19 cellular contexts compared by ENCODE assay signal in the genomic region with DNA sequence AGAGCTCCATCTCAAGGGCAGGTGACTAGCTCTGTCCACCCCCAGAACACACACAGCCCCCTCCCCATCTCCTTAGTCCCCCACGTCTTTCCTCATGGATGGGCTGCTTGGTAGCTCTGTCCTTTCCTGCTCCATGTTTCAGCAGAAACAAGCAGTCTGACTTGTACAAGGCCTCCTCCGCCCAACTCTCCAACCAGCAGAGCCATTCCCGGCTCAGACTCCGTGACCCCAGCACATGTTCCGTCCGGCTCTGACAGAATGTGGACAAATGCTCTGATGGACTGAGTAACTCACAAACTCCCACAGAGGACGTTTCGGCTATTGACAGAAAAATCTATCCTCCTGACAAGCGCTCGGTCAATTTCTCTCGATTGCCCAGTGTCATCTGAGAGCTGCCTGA.
"Had no signal": no experiment of that assay in that cellular context is flagged by ENCODE, and none has a peak within 500 bp of the region (broad histone marks: within the 10 kb centered on the region; RNA-seq: fewer than 3 reads in every experiment).

No MANE protein-coding gene starts in this region.

- ATAC-seq: activated CD8-positive, alpha-beta T cell treated with anti-CD3 and anti-CD28 coated beads, Interleukin-2, amount 10 ng/mL, durations not matched to agents 7 days and 5 days had no signal

- DNase-seq: activated B cell treated with CpG ODN at 0.5 μM for 24 hours; activated CD4-positive, alpha-beta T cell treated with anti-CD3 and anti-CD28 coated beads for 48 hours; activated CD8-positive, alpha-beta memory T cell treated with anti-CD3 and anti-CD28 coated beads, Interleukin-2, amount 50 U/mL, for 4 hours; activated CD8-positive, alpha-beta T cell treated with anti-CD3 and anti-CD28 coated beads, Interleukin-2, amount 10 ng/mL, durations not matched to agents 7 days and 5 days; activated effector memory CD4-positive, alpha-beta T cell treated with anti-CD3 and anti-CD28 coated beads, Interleukin-2, amount 50 U/mL, for 16 hours; activated T-cell treated with anti-CD3 and anti-CD28 coated beads, Interleukin-2, amount 50 U/mL, for 48 hours; adrenal gland; retina; stimulated activated CD4-positive, alpha-beta T cell treated with anti-CD3 and anti-CD28 coated beads, Interleukin-4, amount 100 ng/mL, for 24 hours; stimulated activated naive CD4-positive, alpha-beta T cell; substantia nigra; T-helper 2 cell had no signal

- H3K36me3 Mint-ChIP-seq: activated naive CD4-positive, alpha-beta T cell treated with anti-CD3 and anti-CD28 coated beads, Interleukin-2, amount 50 U/mL, for 24 hours had no signal

- H3K4me3 Mint-ChIP-seq: activated B cell treated with CpG ODN at 0.5 μM for 24 hours; activated CD8-positive, alpha-beta T cell treated with anti-CD3 and anti-CD28 coated beads, Interleukin-2, amount 10 ng/mL, durations not matched to agents 7 days and 5 days; activated naive CD4-positive, alpha-beta T cell treated with anti-CD3 and anti-CD28 coated beads, Interleukin-2, amount 50 U/mL, for 24 hours had no signal

- H3K27me3 ChIP-seq: adrenal gland, esophagus muscularis mucosa, tibial nerve, vagina had no signal

- H3K9me3 Mint-ChIP-seq: activated B cell treated with CpG ODN at 0.5 μM for 24 hours; activated naive CD4-positive, alpha-beta T cell treated with anti-CD3 and anti-CD28 coated beads, Interleukin-2, amount 50 U/mL, for 24 hours had no signal

- FAIRE-seq: colon, TTC549 had no signal

- H3K9me3 ChIP-seq: adrenal gland, esophagus muscularis mucosa, tibial nerve, vagina had no signal

- H3K27ac Mint-ChIP-seq: activated B cell treated with CpG ODN at 0.5 μM for 24 hours; activated CD8-positive, alpha-beta T cell treated with anti-CD3 and anti-CD28 coated beads, Interleukin-2, amount 10 ng/mL, durations not matched to agents 7 days and 5 days; activated naive CD4-positive, alpha-beta T cell treated with anti-CD3 and anti-CD28 coated beads, Interleukin-2, amount 50 U/mL, for 24 hours had no signal

- H3K27ac ChIP-seq: adrenal gland, esophagus muscularis mucosa, tibial nerve, vagina had no signal

- H3K27me3 Mint-ChIP-seq: activated naive CD4-positive, alpha-beta T cell treated with anti-CD3 and anti-CD28 coated beads, Interleukin-2, amount 50 U/mL, for 24 hours had no signal

- H3K36me3 ChIP-seq: adrenal gland, esophagus muscularis mucosa, tibial nerve, vagina had no signal

- H3K4me3 ChIP-seq: adrenal gland, esophagus muscularis mucosa, lung, tibial nerve, vagina had no signal
